9 cellular contexts compared by ENCODE assay signal in genomic region chr12:44317651-44318126, GRCh38.
DNase-seq lines count a peak whose midpoint lies in the region; ATAC-seq, FAIRE-seq and TF ChIP-seq lines count a peak whose summit lies in the region.
"Had no signal": no experiment of that assay in that cellular context is flagged by ENCODE, and none has a peak within 500 bp of the region (broad histone marks: within the 10 kb centered on the region; RNA-seq: fewer than 3 reads in every experiment).

No MANE protein-coding gene starts in this region.

- no peak for TF ChIP-seq POLR2A in GM12891 (IDR thresholded peaks at IDR 0.05; ENCODE audit: low read depth, low read length)

- H3K4me1 Mint-ChIP-seq in neural crest cell, result no peaks in the 10 kb centered on the region

- ATAC-seq in HG02678 (IDR thresholded peaks at IDR 0.05; ENCODE audit: unreplicated experiment), result peak; percentile 83
- ATAC-seq in HG03457 (IDR thresholded peaks at IDR 0.05; ENCODE audit: unreplicated experiment), result no peak

- peak; percentile 69 for TF ChIP-seq CTCF in neural crest cell (conservative IDR thresholded peaks at IDR 0.05)

- H3K36me3 Mint-ChIP-seq in neural crest cell (ENCODE audit: low read depth), result peaks cover 6% of the 10 kb centered on the region

- no peak overlapping the region for H3K27ac Mint-ChIP-seq in neural crest cell (ENCODE audit: unreplicated experiment)

- DNase-seq in A172 (ENCODE audit: low spot score) (peak; percentile 2), GM12891 (ENCODE audit: insufficient read length, low spot score) (no peak), NCI-H1417 (lab: John Stamatoyannopoulos, UW) (peak; percentile 33 to 75 (median 56)), astrocyte of the hippocampus (ENCODE audit: low read depth, low spot score) (peak; percentile 62), neural crest cell (ENCODE audit: low read depth, low spot score) (no peak), CD1c-positive myeloid dendritic cell (ENCODE audit: extremely low spot score) (no peak)

- H3K4me3 Mint-ChIP-seq in neural crest cell, result no peak overlapping the region

- peaks cover 4% of the 10 kb centered on the region for H3K9me3 Mint-ChIP-seq in neural crest cell

- H3K27me3 Mint-ChIP-seq in neural crest cell (ENCODE audit: low read depth), result no peaks in the 10 kb centered on the region

- peak; percentile 76 for FAIRE-seq in GM12891 (lab: Jason Lieb, UNC)
- FAIRE-seq: endometrium had no signal

TF ChIP-seq in GM12891, 5 proteins besides CTCF, POLR2A, EP300 and RAD21:
- TF ChIP-seq PAX5 (IDR thresholded peaks at IDR 0.05; ENCODE audit: insufficient read depth, low read length, severe bottlenecking) (no peak), SPI1 (IDR thresholded peaks at IDR 0.05; ENCODE audit: low read depth, low read length) (no peak), TAF1 (IDR thresholded peaks at IDR 0.05; ENCODE audit: low read depth, low read length) (no peak), POU2F2 (IDR thresholded peaks at IDR 0.05; ENCODE audit: low read depth, low read length) (no peak), POLR2AphosphoS5 (IDR thresholded peaks at IDR 0.05; ENCODE audit: low read depth, low read length) (no peak)

Comparison
In these comparisons a context has a peak if more than half of its experiments do, and no peak if none do; other contexts are left out.
1. DNase-seq: peak in A172 (single experiment), NCI-H1417 (3 of 3) and astrocyte of the hippocampus (single experiment); none in GM12891 (single experiment), neural crest cell (single experiment) and CD1c-positive myeloid dendritic cell (single experiment).